ENCODE assay signal across 34 cellular contexts in the genomic region with DNA sequence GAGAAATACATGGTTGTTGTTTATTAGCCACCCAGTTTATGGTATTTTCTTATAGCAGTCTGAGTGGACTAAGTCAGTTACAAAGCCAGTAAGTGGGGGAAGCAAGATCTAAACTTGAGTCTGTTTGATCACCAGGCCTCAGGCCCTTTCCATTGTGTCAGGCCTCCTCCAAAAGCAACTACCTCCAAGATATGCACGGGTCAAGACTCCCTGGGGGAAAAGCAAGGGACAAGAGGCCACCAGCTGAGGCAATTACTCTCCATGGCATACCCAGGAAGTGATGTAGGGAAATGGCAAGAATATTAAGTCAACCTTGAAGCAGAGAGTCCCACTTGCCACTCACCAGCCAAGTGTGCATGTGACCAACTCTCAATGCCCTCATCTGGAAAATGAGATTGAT. TPM values are rescaled to one million over a fixed set of nuclear protein-coding genes. Genes with fewer than 3 reads are reported as not detected.
"Had no signal": no experiment of that assay in that cellular context is flagged by ENCODE, and none has a peak within 500 bp of the region (broad histone marks: within the 10 kb centered on the region; RNA-seq: fewer than 3 reads in every experiment).

No MANE protein-coding gene starts in this region.

- H3K27ac ChIP-seq: adrenal gland, body of pancreas, breast epithelium, cardiac muscle cell, colonic mucosa, epithelial cell of prostate, esophagus squamous epithelium, gastroesophageal sphincter, heart right ventricle, WERI-Rb-1 had no signal

- H3K36me3 ChIP-seq: adrenal gland, breast epithelium, cardiac muscle cell, colonic mucosa, esophagus squamous epithelium, gastroesophageal sphincter, heart right ventricle, WERI-Rb-1 had no signal

- H3K4me3 ChIP-seq: adrenal gland, body of pancreas, breast epithelium, cardiac muscle cell, colonic mucosa, esophagus squamous epithelium, gastroesophageal sphincter, heart right ventricle had no signal

- H3K4me1 Mint-ChIP-seq: activated B cell treated with CpG ODN at 0.5 μM for 24 hours; activated naive CD4-positive, alpha-beta T cell treated with anti-CD3 and anti-CD28 coated beads, Interleukin-2, amount 50 U/mL, for 24 hours; activated naive CD8-positive, alpha-beta T cell treated with anti-CD3 and anti-CD28 coated beads for 36 hours; activated naive CD8-positive, alpha-beta T cell treated with anti-CD3 and anti-CD28 coated beads, Interleukin-2, amount 50 U/mL, for 24 hours had no signal

- H3K27ac Mint-ChIP-seq: activated B cell treated with CpG ODN at 0.5 μM for 24 hours; activated CD8-positive, alpha-beta T cell treated with anti-CD3 and anti-CD28 coated beads for 36 hours; activated naive CD4-positive, alpha-beta T cell treated with anti-CD3 and anti-CD28 coated beads for 36 hours; activated naive CD4-positive, alpha-beta T cell treated with anti-CD3 and anti-CD28 coated beads, Interleukin-2, amount 50 U/mL, for 24 hours; activated naive CD8-positive, alpha-beta T cell treated with anti-CD3 and anti-CD28 coated beads for 36 hours; activated naive CD8-positive, alpha-beta T cell treated with anti-CD3 and anti-CD28 coated beads, Interleukin-2, amount 50 U/mL, for 24 hours; activated T-helper 1 cell treated with anti-CD3 and anti-CD28 coated beads, Interleukin-12 subunit alpha, Interleukin-12 subunit beta, Interleukin-2, Interleukin-4 antibody, amounts not matched to agents 30 ng/mL and 10 ng/mL and 1 ng/mL, durations not matched to agents 14 hours and 24 hours and 36 hours; activated T-helper 2 cell treated with anti-CD3 and anti-CD28 coated beads, Interferon-gamma antibody, Interleukin-2, Interleukin-4, amounts not matched to agents 10 μg/mL and 5 μg/mL and 100 μg/mL, durations not matched to agents 14 hours and 24 hours and 36 hours; T-helper 1 cell treated with Interleukin-12 subunit alpha and Interleukin-12 subunit beta and Interleukin-4 antibody, amounts not matched to agents 30 μg/mL and 1 μg/mL, for 36 hours had no signal

- H3K36me3 Mint-ChIP-seq: activated naive CD8-positive, alpha-beta T cell treated with anti-CD3 and anti-CD28 coated beads for 36 hours had no signal

- H3K27me3 Mint-ChIP-seq: activated naive CD8-positive, alpha-beta T cell treated with anti-CD3 and anti-CD28 coated beads for 36 hours had no signal

- H3K9me3 Mint-ChIP-seq: activated B cell treated with CpG ODN at 0.5 μM for 24 hours; activated CD8-positive, alpha-beta T cell treated with anti-CD3 and anti-CD28 coated beads for 36 hours; activated naive CD4-positive, alpha-beta T cell treated with anti-CD3 and anti-CD28 coated beads, Interleukin-2, amount 50 U/mL, for 24 hours; T-helper 1 cell treated with Interleukin-12 subunit alpha and Interleukin-12 subunit beta and Interleukin-4 antibody, amounts not matched to agents 30 μg/mL and 1 μg/mL, for 36 hours had no signal

- H3K4me1 ChIP-seq: adrenal gland, body of pancreas, breast epithelium, colonic mucosa, esophagus squamous epithelium, gastroesophageal sphincter had no signal

- H3K27me3 ChIP-seq: adrenal gland, body of pancreas, breast epithelium, cardiac muscle cell, colonic mucosa, gastroesophageal sphincter, heart right ventricle had no signal

- H3K9me3 ChIP-seq: adrenal gland, body of pancreas, colonic mucosa, esophagus squamous epithelium, gastroesophageal sphincter, heart right ventricle had no signal

- DNase-seq: activated B cell treated with CpG ODN at 0.5 μM for 24 hours; activated CD4-positive, alpha-beta T cell treated with anti-CD3 and anti-CD28 coated beads for 48 hours; activated CD4-positive, alpha-beta T cell treated with anti-CD3 and anti-CD28 coated beads, Interleukin-2, amount 50 U/mL, for 1 hour; activated CD4-positive, alpha-beta T cell treated with anti-CD3 and anti-CD28 coated beads, Interleukin-2, amount 50 U/mL, for 48 hours; activated CD8-positive, alpha-beta memory T cell treated with anti-CD3 and anti-CD28 coated beads for 24 hours; activated CD8-positive, alpha-beta T cell treated with anti-CD3 and anti-CD28 coated beads for 36 hours; activated effector memory CD4-positive, alpha-beta T cell treated with anti-CD3 and anti-CD28 coated beads, Interleukin-2, amount 50 U/mL, for 16 hours; activated naive CD4-positive, alpha-beta T cell treated with anti-CD3 and anti-CD28 coated beads for 36 hours; activated naive CD8-positive, alpha-beta T cell treated with anti-CD3 and anti-CD28 coated beads for 36 hours; activated naive CD8-positive, alpha-beta T cell treated with anti-CD3 and anti-CD28 coated beads, Interleukin-2, amount 50 U/mL, for 24 hours; activated T-cell treated with anti-CD3 and anti-CD28 coated beads, Interleukin-2, amount 50 U/mL, for 1 hour; activated T-cell treated with anti-CD3 and anti-CD28 coated beads, Interleukin-2, amount 50 U/mL, for 48 hours; adrenal gland; amygdala; aorta; body of pancreas; central memory CD4-positive, alpha-beta T cell; colonic mucosa; effector CD8-positive, alpha-beta T cell; esophagus squamous epithelium; foreskin melanocyte; heart right ventricle; T1000; WERI-Rb-1 had no signal

- H3K4me3 Mint-ChIP-seq: activated B cell treated with CpG ODN at 0.5 μM for 24 hours; activated CD8-positive, alpha-beta T cell treated with anti-CD3 and anti-CD28 coated beads for 36 hours; activated naive CD4-positive, alpha-beta T cell treated with anti-CD3 and anti-CD28 coated beads for 36 hours; activated naive CD4-positive, alpha-beta T cell treated with anti-CD3 and anti-CD28 coated beads, Interleukin-2, amount 50 U/mL, for 24 hours; activated naive CD8-positive, alpha-beta T cell treated with anti-CD3 and anti-CD28 coated beads for 36 hours; activated naive CD8-positive, alpha-beta T cell treated with anti-CD3 and anti-CD28 coated beads, Interleukin-2, amount 50 U/mL, for 24 hours; activated T-helper 1 cell treated with anti-CD3 and anti-CD28 coated beads, Interleukin-12 subunit alpha, Interleukin-12 subunit beta, Interleukin-2, Interleukin-4 antibody, amounts not matched to agents 30 ng/mL and 10 ng/mL and 1 ng/mL, durations not matched to agents 14 hours and 24 hours and 36 hours; T-helper 1 cell treated with Interleukin-12 subunit alpha and Interleukin-12 subunit beta and Interleukin-4 antibody, amounts not matched to agents 30 μg/mL and 1 μg/mL, for 36 hours had no signal

- ATAC-seq: activated CD4-positive, CD25-positive, alpha-beta regulatory T cell treated with anti-CD3 and anti-CD28 coated beads, Interleukin-2, amount 50 U/mL, for 24 hours; activated CD8-positive, alpha-beta T cell treated with anti-CD3 and anti-CD28 coated beads for 36 hours; activated naive CD8-positive, alpha-beta T cell treated with anti-CD3 and anti-CD28 coated beads, Interleukin-2, amount 50 U/mL, for 24 hours; body of pancreas; gastroesophageal sphincter had no signal

RNA-seq across cellular contexts. Expression of gene SRGAP3, which starts 28.6 kb away (rescaled TPM):
- total RNA-seq: endothelial cell of umbilical vein had no signal
